Comparison of ENCODE assay signal across 8 cellular contexts in genomic region chr19:1568320-1569019, GRCh38. TPM values are rescaled to one million over a fixed set of nuclear protein-coding genes. Genes with fewer than 3 reads are reported as not detected.
DNase-seq lines count a peak whose midpoint lies in the region; ATAC-seq lines count a peak whose summit lies in the region.

TSS of gene MEX3D (minus strand) at chr19:1568325. CDS start at chr19:1568058, 267 bp downstream.

- peaks cover 22% of the 10 kb centered on the region for H3K27me3 ChIP-seq in ectodermal cell (ENCODE audit: control insufficient read depth, insufficient read depth, low read length, poor library complexity, severe bottlenecking)

- peak within 1 kb of the TSS; percentile 98 for H3K27ac ChIP-seq in ectodermal cell (ENCODE audit: insufficient read depth, low read depth, low read length, poor library complexity, severe bottlenecking)

- H3K4me3 ChIP-seq in ectodermal cell (ENCODE audit: insufficient read depth, low read depth, low read length), result peak within 1 kb of the TSS; percentile 95

- WGBS in ectodermal cell, 2 experiments, result 15% methylated on average over 63 of the region's 63 CpGs

- H3K9me3 ChIP-seq in ectodermal cell (ENCODE audit: control insufficient read depth, low read length), result no peaks in the 10 kb centered on the region

- no peaks in the 10 kb centered on the region for H3K36me3 ChIP-seq in ectodermal cell (ENCODE audit: control insufficient read depth, insufficient read depth, low read length)

- H3K4me1 ChIP-seq in ectodermal cell (ENCODE audit: control insufficient read depth, insufficient read depth, low read length), result peaks cover 8% of the 10 kb centered on the region

- ATAC-seq in HG02610 (IDR thresholded peaks at IDR 0.05; ENCODE audit: unreplicated experiment), result peak; percentile 50

- DNase-seq in DMS53 (lab: John Stamatoyannopoulos, UW), result peak; percentile 91
- peak; percentile 2 for DNase-seq in NCI-H510A treated with DMSO at 0.1 percent for 48 hours (lab: John Stamatoyannopoulos, UW)
- DNase-seq in activated CD8-positive, alpha-beta memory T cell treated with anti-CD3 and anti-CD28 coated beads for 24 hours, result peak; percentile 88
- DNase-seq in medulla oblongata (ENCODE audit: extremely low spot score), result peak; percentile 76
- DNase-seq in stimulated activated CD4-positive, alpha-beta T cell treated with anti-CD3 and anti-CD28 coated beads, TNF-alpha, amount 100 ng/mL, for 4 hours (ENCODE audit: low read depth in 3 of 3), result peak; percentile 68 to 79 (median 74)
- DNase-seq in GF-D8 (lab: John Stamatoyannopoulos, UW), result no peak

RNA-seq across cellular contexts. Expression of gene MEX3D, which starts in this region (rescaled TPM):
- polyA plus RNA-seq in ectodermal cell (2013, experiment 1 of 4), result 52.1 TPM
- polyA plus RNA-seq in ectodermal cell (2013, experiment 2 of 4), result 50.3 TPM
- polyA plus RNA-seq in ectodermal cell (2013, experiment 3 of 4), result 49.5 TPM
- polyA plus RNA-seq in ectodermal cell (2013, experiment 4 of 4), result 45.6 TPM
